Comparison of ENCODE assay signal across 9 cellular contexts in genomic region chr12:52257922-52258321, GRCh38. TPM values are rescaled to one million over a fixed set of nuclear protein-coding genes. Genes with fewer than 3 reads are reported as not detected.
"Had no signal": no experiment of that assay in that cellular context is flagged by ENCODE, and none has a peak within 500 bp of the region (broad histone marks: within the 10 kb centered on the region; RNA-seq: fewer than 3 reads in every experiment).

No MANE protein-coding gene starts in this region.

RNA-seq across cellular contexts. Expression of gene KRT86, which starts 16.5 kb away (rescaled TPM):
- total RNA-seq: activated CD4-positive, alpha-beta T cell treated with anti-CD3 and anti-CD28 coated beads for 36 hours; activated CD4-positive, alpha-beta T cell treated with anti-CD3 and anti-CD28 coated beads, Interleukin-2, amount 10 ng/mL, durations not matched to agents 7 days and 5 days; K562; Peyer's patch; Right ventricle myocardium inferior; SK-MEL-5 had no signal
- polyA plus RNA-seq: K562 had no signal

RNA-seq across cellular contexts. Expression of gene KRT7, which starts 24.9 kb away (rescaled TPM):
- total RNA-seq: Right ventricle myocardium inferior, SK-MEL-5 had no signal
- polyA plus RNA-seq: K562 had no signal

RNA-seq across cellular contexts. Expression of gene KRT81, which starts 33.4 kb away (rescaled TPM):
- total RNA-seq: activated CD4-positive, alpha-beta T cell treated with anti-CD3 and anti-CD28 coated beads for 36 hours; activated CD4-positive, alpha-beta T cell treated with anti-CD3 and anti-CD28 coated beads, Interleukin-2, amount 10 ng/mL, durations not matched to agents 7 days and 5 days; activated T-helper 2 cell treated with anti-CD3 and anti-CD28 coated beads, Interferon-gamma antibody, Interleukin-2, Interleukin-4, amounts not matched to agents 10 μg/mL and 5 μg/mL and 100 μg/mL, durations not matched to agents 14 hours and 24 hours and 36 hours; Peyer's patch; Right ventricle myocardium inferior; T-helper 17 cell had no signal
- polyA plus RNA-seq: adrenal gland, K562 had no signal
